In the genomic region with DNA sequence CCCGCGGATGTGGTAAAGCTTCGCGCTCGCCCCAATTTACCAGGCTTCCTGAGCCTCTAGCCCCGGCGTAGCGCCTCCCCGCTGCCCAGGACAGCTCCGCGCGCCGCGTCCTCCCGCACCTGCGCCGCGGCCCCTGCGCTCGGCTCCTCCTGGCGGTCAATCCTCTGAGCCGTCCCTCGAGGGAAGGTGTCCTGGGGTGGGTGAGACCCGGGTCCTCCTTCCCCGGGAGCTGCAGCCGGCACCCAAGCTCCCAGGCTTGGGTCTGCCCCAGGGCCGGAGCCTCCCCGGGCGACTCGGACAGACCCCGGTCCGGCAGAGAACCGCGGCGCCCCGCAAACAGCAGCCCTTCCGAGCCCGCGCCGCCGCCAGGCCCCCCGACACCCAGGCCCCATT, we compare ENCODE assay signal across 8 cellular contexts. TPM values are rescaled to one million over a fixed set of nuclear protein-coding genes. Genes with fewer than 3 reads are reported as not detected.
DNase-seq lines count a peak whose midpoint lies in the region; ATAC-seq and TF ChIP-seq lines count a peak whose summit lies in the region.

No MANE protein-coding gene starts in this region.

- H3K27me3 ChIP-seq in CD4-positive, alpha-beta T cell (ENCODE audit: control insufficient read depth, insufficient read depth, low read length), result no peaks in the 10 kb centered on the region
- no peaks in the 10 kb centered on the region for H3K27me3 ChIP-seq in RWPE2 (ENCODE audit: insufficient read depth, poor library complexity, severe bottlenecking)
- H3K27me3 ChIP-seq in uterus, result no peaks in the 10 kb centered on the region

- H3K9me3 Mint-ChIP-seq in CD4-positive, alpha-beta T cell, result no peaks in the 10 kb centered on the region

- H3K4me3 Mint-ChIP-seq in CD4-positive, alpha-beta T cell, result peak overlapping the region; percentile 98

- H3K4me3 ChIP-seq in RWPE2 (ENCODE audit: severe bottlenecking) (peak overlapping the region; percentile 83), uterus (peak overlapping the region; percentile 57 to 73)

- H3K4me1 ChIP-seq in RWPE2 (ENCODE audit: insufficient read depth, poor library complexity, severe bottlenecking) (peaks cover 13% of the 10 kb centered on the region), uterus (no peaks in the 10 kb centered on the region)

- H3K36me3 ChIP-seq in RWPE2 (ENCODE audit: low read depth), result no peaks in the 10 kb centered on the region; the same call in 1 of the 2 replicates
- no peaks in the 10 kb centered on the region for H3K36me3 ChIP-seq in uterus

- peak overlapping the region; percentile 71 for H3K27ac ChIP-seq in CD4-positive, alpha-beta T cell (ENCODE audit: low read depth, low read length)
- H3K27ac ChIP-seq in RWPE2 (ENCODE audit: poor library complexity, severe bottlenecking) (peak overlapping the region; percentile 72), uterus (peak overlapping the region; percentile 54 to 62)

- POLR2A ChIA-PET in CD4-positive, alpha-beta T cell (lab: Charles Lee), result interaction anchor here (0.6 to 7.3 kb wide), 32 partner anchors 9 to 1222 kb away, joined by 3 to 86 read pairs (median 4); partner anchors contain the start of gene CYCS

- peak; percentile 65 to 81 (median 75) for DNase-seq in CD4-positive, alpha-beta T cell
- peak; percentile 80 for DNase-seq in RWPE2 (ENCODE audit: low spot score)
- peak; percentile 31 to 69 (median 44) for DNase-seq in activated naive CD4-positive, alpha-beta T cell (lab: John Stamatoyannopoulos, UW)
- DNase-seq in Right ventricle myocardium superior, result peak; percentile 81
- peak; percentile 31 to 93 (median 66) for DNase-seq in posterior cingulate gyrus
- peak; percentile 26 to 39 for DNase-seq in uterus

- no peaks in the 10 kb centered on the region for H3K27me3 Mint-ChIP-seq in CD4-positive, alpha-beta T cell

- CTCF ChIA-PET in CD4-positive, alpha-beta T cell (lab: Charles Lee), result interaction anchor here (0.7 to 4.2 kb wide), 14 partner anchors 13 to 167 kb away, joined by 3 to 23 read pairs (median 4); no protein-coding TSS in a partner anchor

- peak; percentile 57 for ATAC-seq in CD4-positive, alpha-beta T cell (ENCODE audit: poor library complexity)
- ATAC-seq in GM19043 (IDR thresholded peaks at IDR 0.05; ENCODE audit: low read depth, unreplicated experiment), result peak; percentile 50
- ATAC-seq in HG03342 (IDR thresholded peaks at IDR 0.05; ENCODE audit: unreplicated experiment), result peak; percentile 44
- ATAC-seq in RWPE2 (ENCODE audit: low read depth), result peak; percentile 59
- peak; percentile 64 for ATAC-seq in Right ventricle myocardium superior (ENCODE audit: poor library complexity)

- no peaks in the 10 kb centered on the region for H3K9me3 ChIP-seq in CD4-positive, alpha-beta T cell (ENCODE audit: control insufficient read depth, low read length)
- H3K9me3 ChIP-seq in RWPE2 (ENCODE audit: severe bottlenecking) (no peaks in the 10 kb centered on the region), uterus (no peaks in the 10 kb centered on the region)

- peaks cover 71% of the 10 kb centered on the region for H3K4me1 Mint-ChIP-seq in CD4-positive, alpha-beta T cell (ENCODE audit: low read depth)

- no peak for TF ChIP-seq POLR2A in uterus (IDR thresholded peaks at IDR 0.05)

- peaks cover 24% of the 10 kb centered on the region for H3K36me3 Mint-ChIP-seq in CD4-positive, alpha-beta T cell (ENCODE audit: low read depth)

- intact Hi-C loops in CD4-positive, alpha-beta T cell (cut with DNase I, micrococcal nuclease), result loop anchor here (2.0 to 5.0 kb wide), 3 partner anchors 49 to 407 kb away; partner anchors contain the start of gene PALS2 (in 1 of the 2)
- intact Hi-C loops in Right ventricle myocardium superior (cut with DNase I) (loop anchor here (5.0 kb wide), 2 partner anchors 82 to 162 kb away; no protein-coding TSS in a partner anchor), posterior cingulate gyrus (cut with DNase I) (no loop called here), uterus (cut with DNase I; ENCODE audit: low total_unique reads) (no loop called here)

- peak overlapping the region; percentile 85 for H3K27ac Mint-ChIP-seq in CD4-positive, alpha-beta T cell

- TF ChIP-seq CTCF in CD4-positive, alpha-beta T cell (IDR thresholded peaks at IDR 0.05), result no peak
- TF ChIP-seq CTCF in RWPE2 (IDR thresholded peaks at IDR 0.05; ENCODE audit: poor library complexity, severe bottlenecking), result peak; percentile 74
- TF ChIP-seq CTCF in uterus (IDR thresholded peaks at IDR 0.05), result peak; percentile 30 to 47 (median 44)

RNA-seq across cellular contexts. Expression of gene OSBPL3, which starts 0.5 kb away (rescaled TPM):
- 10 to 100 TPM; 25.4 to 25.9 TPM for total RNA-seq in CD4-positive, alpha-beta T cell
- total RNA-seq in Right ventricle myocardium superior (8.4 TPM), uterus (1 to 10 TPM; 1.2 to 9.0 (median 3.5) TPM)

Comparison
In these comparisons a context has a peak if more than half of its experiments do, and no peak if none do; other contexts are left out.
1. Peak in every context shown above with its lines: DNase-seq, ATAC-seq, H3K4me3 ChIP-seq and H3K27ac ChIP-seq.
2. intact Hi-C loops: an anchor here in CD4-positive, alpha-beta T cell (2.0 to 5.0 kb wide) and Right ventricle myocardium superior (5.0 kb wide); none called in posterior cingulate gyrus and uterus.